8 cellular contexts compared by ENCODE assay signal in the genomic region with DNA sequence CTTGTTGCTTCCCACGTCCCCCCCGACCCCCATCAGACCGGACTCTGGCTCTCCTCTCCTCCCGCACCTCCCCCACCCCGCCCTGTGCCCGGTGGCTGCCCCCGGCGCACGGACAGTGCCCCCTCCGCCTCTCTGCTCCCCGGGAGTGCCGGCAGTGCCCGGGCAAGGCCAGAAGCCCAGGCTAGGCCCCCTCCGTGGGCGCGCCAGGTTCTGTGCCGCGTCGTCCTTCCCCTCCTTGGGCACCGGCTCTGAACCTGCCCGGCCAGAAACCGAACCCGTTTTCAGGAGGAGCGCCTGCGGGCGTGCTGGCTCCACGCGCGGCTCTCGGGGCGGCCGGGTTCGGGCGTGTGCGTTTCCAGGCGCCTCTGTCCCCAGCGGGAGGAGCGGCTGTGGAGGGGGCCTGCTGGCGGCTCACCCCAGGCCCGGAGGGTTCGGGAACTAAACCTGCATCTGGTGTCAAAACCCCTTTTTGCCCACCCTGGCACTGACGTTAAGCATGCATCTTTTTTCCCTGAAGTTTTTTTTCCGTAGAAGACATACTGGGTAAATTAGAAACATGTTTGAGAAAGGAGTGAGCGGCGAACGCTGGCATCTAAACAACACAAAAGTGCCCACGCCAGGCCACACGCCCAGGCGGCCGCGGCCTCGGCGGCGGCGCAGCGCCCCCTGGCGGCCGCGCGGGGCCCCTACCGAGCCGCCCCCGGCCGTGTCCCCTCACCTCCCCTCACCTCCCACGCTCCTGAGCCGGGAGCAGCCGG.
A peak's percentile ranks its signal among the peaks of the same experiment; 100 is the strongest.
DNase-seq lines count a peak whose midpoint lies in the region; ATAC-seq and TF ChIP-seq lines count a peak whose summit lies in the region.

No MANE protein-coding gene starts in this region.

- H3K9me3 ChIP-seq in SJSA1 (replicated peaks) (peaks cover 3% of the 10 kb centered on the region; the same call in 1 of the 2 replicates), gastroesophageal sphincter (no peaks in the 10 kb centered on the region), neuronal stem cell (replicated peaks in 1 of 2; ENCODE audit: control insufficient read depth in 2 of 2, insufficient read depth in 1 of 2, low read depth in 1 of 2, low read length in 2 of 2) (peaks cover 3 to 11% of the 10 kb centered on the region in 2 donors)

- peak overlapping the region; percentile 96 for H2BK120ac ChIP-seq in neuronal stem cell (ENCODE audit: low read depth, low read length)

- TF ChIP-seq CTCF in CD14-positive monocyte (IDR thresholded peaks at IDR 0.05) (peak; percentile 96), gastroesophageal sphincter (IDR thresholded peaks at IDR 0.05) (peak in 3 of 4 experiments; percentile 73 to 99 (median 98))

- H3K27me3 ChIP-seq in SJSA1 (replicated peaks) (no peaks in the 10 kb centered on the region), gastroesophageal sphincter (no peaks in the 10 kb centered on the region), neuronal stem cell (ENCODE audit: control insufficient read depth in 3 of 3, insufficient read depth in 3 of 3, low read depth in 1 of 3, low read length in 3 of 3) (peaks cover 0 to 3% (median 0%) of the 10 kb centered on the region in 3 experiments)

- H3K4me1 Mint-ChIP-seq in CD14-positive monocyte, result peaks cover 14% of the 10 kb centered on the region
- H3K4me1 Mint-ChIP-seq in activated naive CD4-positive, alpha-beta T cell treated with anti-CD3 and anti-CD28 coated beads for 36 hours (ENCODE audit: low read depth), result no peaks in the 10 kb centered on the region

- peaks cover 35% of the 10 kb centered on the region for H3K4me1 ChIP-seq in SJSA1 (replicated peaks)
- H3K4me1 ChIP-seq in gastroesophageal sphincter, result peaks cover 0 to 23% (median 8%) of the 10 kb centered on the region in 3 donors
- H3K4me1 ChIP-seq in neuronal stem cell (ENCODE audit: control insufficient read depth in 2 of 2, insufficient read depth in 1 of 2, low read depth in 1 of 2, low read length in 2 of 2), result peaks cover 7 to 13% of the 10 kb centered on the region in 2 donors

- peak overlapping the region; percentile 80 to 87 for H3K4me3 Mint-ChIP-seq in CD14-positive monocyte
- peak overlapping the region; percentile 55 for H3K4me3 Mint-ChIP-seq in activated naive CD4-positive, alpha-beta T cell treated with anti-CD3 and anti-CD28 coated beads for 36 hours

- no peak overlapping the region for H4K8ac ChIP-seq in neuronal stem cell (ENCODE audit: low read depth, low read length)

- H2BK12ac ChIP-seq in neuronal stem cell (ENCODE audit: low read length), result peak overlapping the region; percentile 48

- H3K27ac Mint-ChIP-seq in CD14-positive monocyte, result peak overlapping the region in 4 of 7 donors; percentile 80 to 89 (median 84)
- no peak overlapping the region for H3K27ac Mint-ChIP-seq in activated naive CD4-positive, alpha-beta T cell treated with anti-CD3 and anti-CD28 coated beads for 36 hours

- CTCF ChIA-PET in activated naive CD4-positive, alpha-beta T cell treated with anti-CD3 and anti-CD28 coated beads for 36 hours (lab: Charles Lee), result interaction anchor here (0.7 to 1.7 kb wide), 6 partner anchors 214 to 534 kb away, joined by 3 to 8 read pairs (median 4); no protein-coding TSS in a partner anchor

- peak overlapping the region; percentile 88 for H3K9ac ChIP-seq in neuronal stem cell (ENCODE audit: low read depth, low read length, poor library complexity)

- peak; percentile 65 for DNase-seq in CD14-positive monocyte (ENCODE audit: low spot score)
- peak; percentile 34 for DNase-seq in HS-5 (ENCODE audit: low read depth)
- peak; percentile 65 to 83 for DNase-seq in SJSA1 (ENCODE audit: low read depth in 1 of 2, low spot score in 2 of 2)
- DNase-seq in activated naive CD4-positive, alpha-beta T cell treated with anti-CD3 and anti-CD28 coated beads for 36 hours, result peak; percentile 59
- DNase-seq in neuronal stem cell (ENCODE audit: low spot score), result peak; percentile 69
- peak in 44 of 49 donors; percentile 16 to 87 (median 56) for DNase-seq in substantia nigra (lab: John Stamatoyannopoulos, UW)

- TF ChIP-seq EP300 in gastroesophageal sphincter (IDR thresholded peaks at IDR 0.05), result no peak

- H2BK15ac ChIP-seq in neuronal stem cell (ENCODE audit: low read length), result peak overlapping the region; percentile 50

- H4K91ac ChIP-seq in neuronal stem cell (ENCODE audit: low read depth, low read length, poor library complexity), result no peak overlapping the region

- H3K36me3 ChIP-seq in SJSA1 (no peaks in the 10 kb centered on the region), gastroesophageal sphincter (no peaks in the 10 kb centered on the region), neuronal stem cell (replicated peaks in 1 of 2; ENCODE audit: control insufficient read depth in 2 of 2, insufficient read depth in 2 of 2, low read length in 2 of 2) (no peaks in the 10 kb centered on the region)

- peak overlapping the region; percentile 43 for H3K4ac ChIP-seq in neuronal stem cell (ENCODE audit: low read length)

- peak overlapping the region; percentile 57 for H3K23ac ChIP-seq in neuronal stem cell (ENCODE audit: low read depth, low read length, poor library complexity)

- peaks cover 0 to 9% (median 0%) of the 10 kb centered on the region in 3 donors for H3K27me3 Mint-ChIP-seq in CD14-positive monocyte (ENCODE audit: low read depth in 3 of 3)
- H3K27me3 Mint-ChIP-seq in activated naive CD4-positive, alpha-beta T cell treated with anti-CD3 and anti-CD28 coated beads for 36 hours (ENCODE audit: low read depth), result peaks cover 3% of the 10 kb centered on the region

- TF ChIP-seq POLR2A in gastroesophageal sphincter (IDR thresholded peaks at IDR 0.05), result no peak

- peak; percentile 64 for ATAC-seq in GM19324 (IDR thresholded peaks at IDR 0.05; ENCODE audit: low FRiP score, unreplicated experiment)
- peak; percentile 90 for ATAC-seq in gastroesophageal sphincter

- peak overlapping the region; percentile 97 for H3K18ac ChIP-seq in neuronal stem cell (ENCODE audit: low read length)

- no peaks in the 10 kb centered on the region for H3K36me3 Mint-ChIP-seq in CD14-positive monocyte
- no peaks in the 10 kb centered on the region for H3K36me3 Mint-ChIP-seq in activated naive CD4-positive, alpha-beta T cell treated with anti-CD3 and anti-CD28 coated beads for 36 hours (ENCODE audit: low read depth)

- H3K4me3 ChIP-seq in SJSA1 (peak overlapping the region; percentile 46), gastroesophageal sphincter (peak overlapping the region; percentile 52 to 78), neuronal stem cell (ENCODE audit: low read length in 2 of 2) (peak overlapping the region; percentile 50 to 72)

- H3K14ac ChIP-seq in neuronal stem cell (ENCODE audit: low read length), result no peak overlapping the region

- H2AFZ ChIP-seq in neuronal stem cell (ENCODE audit: low read length), result peak overlapping the region; percentile 88

- H3K27ac ChIP-seq in SJSA1 (peak overlapping the region; percentile 78), gastroesophageal sphincter (peak overlapping the region; percentile 55 to 93 (median 87)), neuronal stem cell (replicated peaks; ENCODE audit: low read length) (peak overlapping the region; percentile 92), substantia nigra (ENCODE audit: low read depth, low read length, poor library complexity, severe bottlenecking) (peak overlapping the region; percentile 76)

- H2AK5ac ChIP-seq in neuronal stem cell (ENCODE audit: low read depth, low read length), result peak overlapping the region; percentile 85

- peaks cover 0 to 1% (median 0%) of the 10 kb centered on the region in 7 donors for H3K9me3 Mint-ChIP-seq in CD14-positive monocyte
- no peaks in the 10 kb centered on the region for H3K9me3 Mint-ChIP-seq in activated naive CD4-positive, alpha-beta T cell treated with anti-CD3 and anti-CD28 coated beads for 36 hours

- no peaks in the 10 kb centered on the region for H3K79me1 ChIP-seq in neuronal stem cell (ENCODE audit: low read depth, low read length)

- H2BK5ac ChIP-seq in neuronal stem cell (ENCODE audit: low read length), result peak overlapping the region; percentile 95

- intact Hi-C loops in CD14-positive monocyte (cut with micrococcal nuclease), result loop anchor here (1.0 to 5.0 kb wide), 5 partner anchors 34 to 218 kb away; no protein-coding TSS in a partner anchor
- intact Hi-C loops in activated naive CD4-positive, alpha-beta T cell treated with anti-CD3 and anti-CD28 coated beads for 36 hours (cut with micrococcal nuclease), result loop anchor here (1.0 to 10.0 kb wide), 7 partner anchors 33 to 820 kb away; no protein-coding TSS in a partner anchor

- WGBS in gastroesophageal sphincter (ENCODE audit: low coverage in 1 of 2), 2 donors, result no CpG with 5 or more reads among the region's 67 CpGs
- no CpG with 5 or more reads among the region's 67 CpGs for WGBS in neuronal stem cell (ENCODE audit: extremely low coverage in 2 of 2, insufficient read length in 2 of 2, insufficient replicate concordance in 1 of 2), 2 donors

- H3K4me2 ChIP-seq in neuronal stem cell (ENCODE audit: insufficient read depth, low read length, poor library complexity, severe bottlenecking), result peak overlapping the region; percentile 98

Comparison
In these comparisons a context has a peak if more than half of its experiments do, and no peak if none do; other contexts are left out.
1. Peak in every context shown above with its lines: DNase-seq, ATAC-seq, H3K4me3 ChIP-seq and H3K27ac ChIP-seq.